In genomic region chr3:71397046-71397445, GRCh38 we compare ENCODE assay signal across 8 cellular contexts.
A peak's percentile ranks its signal among the peaks of the same experiment; 100 is the strongest.
DNase-seq lines count a peak whose midpoint lies in the region; ATAC-seq, FAIRE-seq and TF ChIP-seq lines count a peak whose summit lies in the region.
"Had no signal": no experiment of that assay in that cellular context is flagged by ENCODE, and none has a peak within 500 bp of the region (broad histone marks: within the 10 kb centered on the region; RNA-seq: fewer than 3 reads in every experiment).

No MANE protein-coding gene starts in this region.

- H3K9me3 ChIP-seq in Karpas-422 (ENCODE audit: low read length) (no peaks in the 10 kb centered on the region), HepG2 (ENCODE audit: low read length) (no peaks in the 10 kb centered on the region)

- TF ChIP-seq RAD21 in HepG2 (CRISPR knock-in tag; IDR thresholded peaks at IDR 0.05): no peak

- H3K27me3 ChIP-seq in Karpas-422 (ENCODE audit: low read length): no peaks in the 10 kb centered on the region
- no peaks in the 10 kb centered on the region for H3K27me3 ChIP-seq in HepG2 (ENCODE audit: control insufficient read depth in 1 of 2, insufficient read depth in 2 of 2, low read length in 2 of 2)

- intact Hi-C loops in HepG2 (cut with micrococcal nuclease; ENCODE audit: unreplicated experiment): loop anchor here (5.0 to 10.0 kb wide), 2 partner anchors 185 to 388 kb away; partner anchors contain the start of genes FOXP1 and PROK2

- H3K36me3 ChIP-seq in Karpas-422 (ENCODE audit: insufficient read depth, low read length): no peaks in the 10 kb centered on the region
- H3K36me3 ChIP-seq in HepG2 (replicated peaks in 1 of 2; ENCODE audit: control insufficient read depth in 1 of 2, insufficient read depth in 2 of 2, low read length in 2 of 2): no peaks in the 10 kb centered on the region

- TF ChIP-seq POLR2A in HepG2 (IDR thresholded peaks at IDR 0.05; ENCODE audit: insufficient read depth in 1 of 2, low read depth in 2 of 2, low read length in 2 of 2): no peak

- H3K9ac ChIP-seq in Karpas-422 (ENCODE audit: low read length) (no peak overlapping the region), HepG2 (ENCODE audit: insufficient read depth, low read depth, low read length) (no peak overlapping the region)

- in situ Hi-C loops in astrocyte of the cerebellum (cut with HindIII; ENCODE audit: low sequenced_read_pairs) (no loop called here), HepG2 (cut with HindIII; ENCODE audit: extremely low pct_ligation_motif_present, low pct_unique_long_range_greater_than_20kb) (no loop called here)

- H3K79me2 ChIP-seq in Karpas-422 (ENCODE audit: low read length) (peaks cover 89% of the 10 kb centered on the region), HepG2 (ENCODE audit: insufficient read depth, low read length) (peaks cover 13% of the 10 kb centered on the region)

- DNase-seq in EH (ENCODE audit: low read depth) (peak; percentile 40), Karpas-422 (peak; percentile 80), astrocyte of the cerebellum (ENCODE audit: low read depth) (no peak), HepG2 (ENCODE audit: low spot score) (peak; percentile 15), anterior cingulate cortex (lab: John Stamatoyannopoulos, UW) (no peak), NCI-H1105 treated with DMSO at 0.1 percent for 48 hours (lab: John Stamatoyannopoulos, UW) (no peak)

- H2AFZ ChIP-seq in Karpas-422 (ENCODE audit: low read length) (no peak overlapping the region), HepG2 (ENCODE audit: low read length) (no peak overlapping the region)

- TF ChIP-seq CTCF in astrocyte of the cerebellum (IDR thresholded peaks at IDR 0.05; ENCODE audit: low read depth, low read length, missing control alignments) (peak; percentile 56), HepG2 (CRISPR knock-in tag; IDR thresholded peaks at IDR 0.05) (peak; percentile 49)

- TF ChIP-seq EP300 in HepG2 (IDR thresholded peaks at IDR 0.05; ENCODE audit: low read depth in 2 of 2, low read length in 2 of 2) (no peak), HepG2 (CRISPR knock-in tag; IDR thresholded peaks at IDR 0.05; ENCODE audit: borderline replicate concordance) (no peak)

- CTCF ChIA-PET in HepG2 (lab: Yijun Ruan, JAX; ENCODE audit: low intra/inter-chr PET ratio, low total read pairs): no interaction called here

- no peaks in the 10 kb centered on the region for H3K9me2 ChIP-seq in Karpas-422 (replicated peaks; ENCODE audit: insufficient read depth, low read length)

- peaks cover 89% of the 10 kb centered on the region for H3K4me1 ChIP-seq in Karpas-422 (ENCODE audit: low read length)
- H3K4me1 ChIP-seq in HepG2 (ENCODE audit: insufficient read depth, low read length): peaks cover 50% of the 10 kb centered on the region

- H3K4me2 ChIP-seq in Karpas-422 (ENCODE audit: low read depth, low read length, poor library complexity, severe bottlenecking) (no peak overlapping the region), HepG2 (ENCODE audit: low read depth, low read length) (no peak overlapping the region)

- POLR2A ChIA-PET in HepG2 (lab: Yijun Ruan, JAX): interaction anchor here (0.7 to 1.4 kb wide), 2 partner anchors 185 to 186 kb away, joined by 3 to 4 read pairs; partner anchors contain the start of gene FOXP1

- ATAC-seq in HepG2: peak; percentile 31; the same call in 1 of the 3 replicates
- ATAC-seq in HG02571 (IDR thresholded peaks at IDR 0.05; ENCODE audit: unreplicated experiment): no peak

- H4K20me1 ChIP-seq in Karpas-422 (ENCODE audit: insufficient read depth, low read depth, low read length): no peaks in the 10 kb centered on the region; the same call in 1 of the 2 replicates
- no peaks in the 10 kb centered on the region; the same call in 1 of the 2 replicates for H4K20me1 ChIP-seq in HepG2 (ENCODE audit: insufficient read depth, low read length)

- BruUV-seq in HepG2 (replicated peaks; lab: Mats Ljungman, UMichigan): no TSS peak

- 49% methylated on average over 5 of the region's 5 CpGs for WGBS in HepG2 (ENCODE audit: low lambda C conversion rate)

- H3K27ac ChIP-seq in Karpas-422 (ENCODE audit: low read length): peak overlapping the region; percentile 79
- H3K27ac ChIP-seq in HepG2 (ENCODE audit: extremely low read length, insufficient read depth, low read length): no peak overlapping the region

- peak; percentile 53 for FAIRE-seq in HepG2 (lab: Jason Lieb, UNC)
- FAIRE-seq: TTC549 had no signal

- H3K4me3 ChIP-seq in Karpas-422 (ENCODE audit: low read length): no peak overlapping the region
- no peak overlapping the region for H3K4me3 ChIP-seq in astrocyte of the cerebellum (ENCODE audit: low read depth, low read length)
- no peak overlapping the region for H3K4me3 ChIP-seq in HepG2 (replicated peaks in 1 of 3; ENCODE audit: insufficient read depth in 1 of 3, low read depth in 2 of 3, low read length in 3 of 3)

TF ChIP-seq in HepG2, 621 proteins besides CTCF, POLR2A, EP300 and RAD21:
- TF ChIP-seq STAG1 (CRISPR knock-in tag; IDR thresholded peaks at IDR 0.05) (peak; percentile 37; the same call in 1 of the 2 replicates), NONO (IDR thresholded peaks at IDR 0.05) (no peak), NONO (CRISPR knock-in tag; conservative IDR thresholded peaks at IDR 0.05) (no peak)

Comparison
In these comparisons a context has a peak if more than half of its experiments do, and no peak if none do; other contexts are left out.
1. DNase-seq: peak in EH (single experiment), Karpas-422 (single experiment) and HepG2 (single experiment); none in astrocyte of the cerebellum (single experiment), anterior cingulate cortex (0 of 58) and NCI-H1105 treated with DMSO at 0.1 percent for 48 hours (single experiment).